ENCODE assay signal across 14 cellular contexts in the genomic region with DNA sequence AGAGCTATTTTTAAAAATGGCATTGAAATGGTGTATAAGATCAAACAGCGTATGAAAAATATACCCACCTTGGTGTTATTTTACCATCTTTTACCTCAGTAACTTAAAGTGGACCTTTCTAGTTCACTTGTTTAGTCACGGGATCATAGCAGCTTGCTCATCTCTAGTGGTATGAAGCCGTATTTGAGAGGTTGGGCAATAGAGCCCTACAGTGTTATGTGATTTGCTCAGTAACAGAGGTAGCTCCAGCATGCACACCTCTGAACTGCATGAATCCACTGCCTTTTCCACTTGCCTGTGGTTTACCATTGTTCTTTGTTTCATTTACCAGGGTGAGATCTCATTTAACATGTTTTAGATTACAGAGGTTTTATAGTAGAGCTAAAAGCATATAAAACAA.
A peak's percentile ranks its signal among the peaks of the same experiment; 100 is the strongest.
DNase-seq lines count a peak whose midpoint lies in the region; ATAC-seq and TF ChIP-seq lines count a peak whose summit lies in the region.
"Had no signal": no experiment of that assay in that cellular context is flagged by ENCODE, and none has a peak within 500 bp of the region (broad histone marks: within the 10 kb centered on the region; RNA-seq: fewer than 3 reads in every experiment).

No MANE protein-coding gene starts in this region.

- no peaks in the 10 kb centered on the region for H3K27me3 ChIP-seq in KMS-11 (ENCODE audit: insufficient read depth, low read depth)

- no peaks in the 10 kb centered on the region for H4K20me1 ChIP-seq in KMS-11 (ENCODE audit: insufficient read depth)

- DNase-seq in Ammon's horn (ENCODE audit: low spot score) (peak; percentile 22), cerebellum (ENCODE audit: low spot score) (peak; percentile 51), kidney glomerular epithelial cell (lab: John Stamatoyannopoulos, UW) (peak; percentile 22), iPS-NIHi11 (ENCODE audit: low spot score) (no peak), NCI-H1436 treated with DMSO at 0.1 percent for 48 hours (lab: John Stamatoyannopoulos, UW) (no peak)
- DNase-seq in NK-92 treated with Interleukin-12 subunit alpha and Interleukin-12 subunit beta, amount 100 ng/mL, for 24 hours (lab: John Stamatoyannopoulos, UW), result no peak
- DNase-seq in activated naive CD8-positive, alpha-beta T cell treated with anti-CD3 and anti-CD28 coated beads, Interleukin-2, amount 50 U/mL, for 24 hours, result no peak
- DNase-seq: activated effector memory CD4-positive, alpha-beta T cell treated with anti-CD3 and anti-CD28 coated beads, Interleukin-2, amount 50 U/mL, for 16 hours; DMS79; NCI-H446 treated with DMSO at 0.1 percent for 48 hours; stimulated activated naive CD4-positive, alpha-beta T cell treated with Interleukin-2 at 50 U/mL for 16 hours; T1000 had no signal

- H3K36me3 ChIP-seq in KMS-11 (ENCODE audit: insufficient read depth), result no peaks in the 10 kb centered on the region

- H3K4me2 ChIP-seq in KMS-11, result 0 out of 2 replicates have a peak overlapping the region, but pooled peaks have one; percentile 29

- H3K4me1 Mint-ChIP-seq in activated naive CD8-positive, alpha-beta T cell treated with anti-CD3 and anti-CD28 coated beads, Interleukin-2, amount 50 U/mL, for 24 hours, result peaks cover 24% of the 10 kb centered on the region

- no peak overlapping the region for H3K4me3 Mint-ChIP-seq in activated naive CD8-positive, alpha-beta T cell treated with anti-CD3 and anti-CD28 coated beads, Interleukin-2, amount 50 U/mL, for 24 hours

- no peak for TF ChIP-seq CTCF in KMS-11 (conservative IDR thresholded peaks at IDR 0.05; ENCODE audit: low read depth, low read length)

- no peaks in the 10 kb centered on the region for H3K79me2 ChIP-seq in KMS-11 (ENCODE audit: insufficient read depth, low read depth)

- no peaks in the 10 kb centered on the region for H3K9me3 Mint-ChIP-seq in activated naive CD8-positive, alpha-beta T cell treated with anti-CD3 and anti-CD28 coated beads, Interleukin-2, amount 50 U/mL, for 24 hours

- no peak overlapping the region for H3K27ac ChIP-seq in KMS-11
- H3K27ac ChIP-seq: HL-60 had no signal

- H3K9ac ChIP-seq in KMS-11, result no peak overlapping the region

- ATAC-seq in activated naive CD8-positive, alpha-beta T cell treated with anti-CD3 and anti-CD28 coated beads, Interleukin-2, amount 50 U/mL, for 24 hours, result no peak

- H2AFZ ChIP-seq in KMS-11 (ENCODE audit: low read depth), result no peak overlapping the region

- H3K27ac Mint-ChIP-seq in activated naive CD8-positive, alpha-beta T cell treated with anti-CD3 and anti-CD28 coated beads, Interleukin-2, amount 50 U/mL, for 24 hours, result no peak overlapping the region

- no peaks in the 10 kb centered on the region for H3K27me3 Mint-ChIP-seq in activated naive CD8-positive, alpha-beta T cell treated with anti-CD3 and anti-CD28 coated beads, Interleukin-2, amount 50 U/mL, for 24 hours

- H3K4me1 ChIP-seq in KMS-11 (ENCODE audit: low read depth, poor library complexity, severe bottlenecking), result peaks cover 43% of the 10 kb centered on the region

- H3K4me3 ChIP-seq in KMS-11 (IDR thresholded peaks at IDR 0.05; ENCODE audit: insufficient read depth, low read depth, low read length), result no peak overlapping the region

- H3K36me3 Mint-ChIP-seq in activated naive CD8-positive, alpha-beta T cell treated with anti-CD3 and anti-CD28 coated beads, Interleukin-2, amount 50 U/mL, for 24 hours (ENCODE audit: low read depth), result no peaks in the 10 kb centered on the region

Comparison
In these comparisons a context has a peak if more than half of its experiments do, and no peak if none do; other contexts are left out.
1. DNase-seq: peak in Ammon's horn (single experiment), cerebellum (single experiment) and kidney glomerular epithelial cell (single experiment); none in iPS-NIHi11 (single experiment), NK-92 treated with Interleukin-12 subunit alpha and Interleukin-12 subunit beta, amount 100 ng/mL, for 24 hours (single experiment), activated naive CD8-positive, alpha-beta T cell treated with anti-CD3 and anti-CD28 coated beads, Interleukin-2, amount 50 U/mL, for 24 hours (single experiment) and NCI-H1436 treated with DMSO at 0.1 percent for 48 hours (single experiment).